7 cellular contexts compared by ENCODE assay signal in the genomic region with DNA sequence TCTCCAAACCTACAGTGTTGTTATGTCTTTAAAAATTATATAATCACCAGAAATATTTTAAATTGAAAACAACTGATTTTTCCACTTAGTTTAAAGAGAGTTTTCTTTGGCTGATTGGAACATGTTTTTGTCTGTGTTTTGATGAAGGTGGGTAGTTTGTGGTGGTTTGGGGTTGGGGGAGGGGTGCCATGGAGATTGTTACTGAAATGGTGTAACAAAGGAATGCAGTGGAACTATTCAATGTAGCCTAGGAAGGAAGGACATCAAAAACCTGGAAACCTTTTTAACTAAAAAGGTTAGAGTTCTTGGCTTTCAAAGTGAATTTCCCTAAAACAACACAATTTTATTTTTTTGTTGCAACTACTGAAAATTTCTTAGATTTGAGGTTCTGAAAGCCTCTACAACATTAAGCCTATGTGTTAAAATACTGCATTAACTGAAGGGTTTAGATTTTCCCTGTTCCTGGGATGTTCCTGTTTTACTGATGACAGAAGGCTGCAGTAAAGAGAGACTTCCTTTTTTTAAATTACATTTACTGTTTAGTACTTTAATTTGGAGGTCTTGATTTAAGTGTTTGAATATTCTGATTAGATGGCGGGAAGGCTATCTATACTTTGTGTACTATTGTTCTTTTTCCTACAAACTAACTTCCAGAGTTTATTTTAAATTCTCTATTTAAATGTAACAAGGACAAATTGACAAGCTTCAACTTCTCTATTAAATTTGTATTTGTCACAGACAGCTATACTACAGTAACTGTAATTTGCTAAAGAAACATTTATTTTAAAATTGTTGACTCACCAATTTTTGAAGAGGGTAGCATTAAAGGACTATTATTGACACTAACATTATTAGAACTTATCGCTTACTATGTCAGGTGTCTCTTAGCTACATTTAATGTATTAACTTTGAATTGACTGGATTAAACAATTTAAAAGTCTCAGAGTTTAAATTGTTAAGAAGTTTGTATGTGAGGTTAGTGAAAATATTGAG.
DNase-seq lines count a peak whose midpoint lies in the region; ATAC-seq and TF ChIP-seq lines count a peak whose summit lies in the region.

No MANE protein-coding gene starts in this region.

- no peak overlapping the region for H4K91ac ChIP-seq in neuronal stem cell (ENCODE audit: low read depth, low read length, poor library complexity)

- no peaks in the 10 kb centered on the region for H3F3A ChIP-seq in GM23338 (replicated peaks; ENCODE audit: low read depth)

- H3K9me2 ChIP-seq in GM23338 (ENCODE audit: insufficient read depth): no peaks in the 10 kb centered on the region

- no peaks in the 10 kb centered on the region for H3K79me1 ChIP-seq in neuronal stem cell (ENCODE audit: low read depth, low read length)

- H4K20me1 ChIP-seq in GM23338 (replicated peaks; ENCODE audit: insufficient read depth) (0 out of 2 replicates have a peak, but pooled peaks cover 2% of the 10 kb centered on the region), OCI-LY3 (ENCODE audit: insufficient read depth, low read length) (peaks cover 47% of the 10 kb centered on the region)

- TF ChIP-seq CTCF in GM23338 (conservative IDR thresholded peaks at IDR 0.05; ENCODE audit: low read depth in 2 of 2) (no peak), OCI-LY3 (IDR thresholded peaks at IDR 0.05; ENCODE audit: low read depth, low read length) (no peak), colonic mucosa (IDR thresholded peaks at IDR 0.05) (no peak)

- no peak overlapping the region for H2BK120ac ChIP-seq in neuronal stem cell (ENCODE audit: low read depth, low read length)

- H3K27ac ChIP-seq in GM23338 (ENCODE audit: low read depth): no peak overlapping the region
- peak overlapping the region; percentile 41; the same call in 1 of the 2 replicates for H3K27ac ChIP-seq in OCI-LY3 (ENCODE audit: low read length)
- H3K27ac ChIP-seq in colonic mucosa: peak overlapping the region; percentile 13
- H3K27ac ChIP-seq in neuronal stem cell (replicated peaks; ENCODE audit: low read length): no peak overlapping the region

- peak overlapping the region; percentile 15 for H3K4me3 ChIP-seq in GM23338
- H3K4me3 ChIP-seq in OCI-LY3 (ENCODE audit: low read length): peak overlapping the region; percentile 67
- peak overlapping the region; percentile 0 for H3K4me3 ChIP-seq in colonic mucosa
- H3K4me3 ChIP-seq in neuronal stem cell (ENCODE audit: low read length in 2 of 2): no peak overlapping the region

- H3K9me3 ChIP-seq in OCI-LY3 (ENCODE audit: insufficient read depth, low read length) (no peaks in the 10 kb centered on the region), colonic mucosa (no peaks in the 10 kb centered on the region), neuronal stem cell (replicated peaks in 1 of 2; ENCODE audit: control insufficient read depth in 2 of 2, insufficient read depth in 1 of 2, low read depth in 1 of 2, low read length in 2 of 2) (no peaks in the 10 kb centered on the region)

- H2AK5ac ChIP-seq in neuronal stem cell (ENCODE audit: low read depth, low read length): no peak overlapping the region

- H3K4ac ChIP-seq in neuronal stem cell (ENCODE audit: low read length): no peak overlapping the region

- no peak overlapping the region for H2BK12ac ChIP-seq in neuronal stem cell (ENCODE audit: low read length)

- ATAC-seq in GM23338: peak; percentile 69
- ATAC-seq in HG03521 (IDR thresholded peaks at IDR 0.05; ENCODE audit: unreplicated experiment): no peak
- ATAC-seq in GM18502 (IDR thresholded peaks at IDR 0.05; ENCODE audit: poor library complexity, unreplicated experiment): no peak

- H3K9ac ChIP-seq in OCI-LY3 (ENCODE audit: low read length) (no peak overlapping the region), colonic mucosa (ENCODE audit: low read depth in 2 of 2, low read length in 2 of 2) (no peak overlapping the region), neuronal stem cell (ENCODE audit: low read depth, low read length, poor library complexity) (no peak overlapping the region)

- WGBS in neuronal stem cell (ENCODE audit: extremely low coverage in 2 of 2, insufficient read length in 2 of 2, insufficient replicate concordance in 1 of 2), 2 donors: no CpG with 5 or more reads among the region's 2 CpGs

- peaks cover 7% of the 10 kb centered on the region for H3K27me3 Mint-ChIP-seq in GM23338 (ENCODE audit: insufficient read depth, low read depth, poor library complexity)

- H3K36me3 ChIP-seq in GM23338 (ENCODE audit: insufficient read depth) (no peaks in the 10 kb centered on the region), OCI-LY3 (replicated peaks; ENCODE audit: low read depth, low read length) (no peaks in the 10 kb centered on the region), colonic mucosa (no peaks in the 10 kb centered on the region), neuronal stem cell (replicated peaks in 1 of 2; ENCODE audit: control insufficient read depth in 2 of 2, insufficient read depth in 2 of 2, low read length in 2 of 2) (no peaks in the 10 kb centered on the region)

- H2AFZ ChIP-seq in GM23338 (no peak overlapping the region), OCI-LY3 (ENCODE audit: low read depth, low read length) (no peak overlapping the region), neuronal stem cell (ENCODE audit: low read length) (peak overlapping the region; percentile 50)

- peak overlapping the region; percentile 75 for H3K4me3 Mint-ChIP-seq in GM23338

- H3K9me3 Mint-ChIP-seq in GM23338: no peaks in the 10 kb centered on the region

- no peak overlapping the region for H2BK15ac ChIP-seq in neuronal stem cell (ENCODE audit: low read length)

- peak; percentile 63 for DNase-seq in GM23338 (ENCODE audit: low spot score)
- no peak for DNase-seq in colonic mucosa
- DNase-seq in neuronal stem cell (ENCODE audit: low spot score): no peak
- no peak for DNase-seq in AG08395 (ENCODE audit: low spot score)

- H3K23ac ChIP-seq in neuronal stem cell (ENCODE audit: low read depth, low read length, poor library complexity): no peak overlapping the region

- H3K36me3 Mint-ChIP-seq in GM23338 (ENCODE audit: low read depth): no peaks in the 10 kb centered on the region

- H3K4me1 Mint-ChIP-seq in GM23338: peaks cover 64% of the 10 kb centered on the region

- H3K27ac Mint-ChIP-seq in GM23338: peak overlapping the region; percentile 95

- intact Hi-C loops in colonic mucosa (cut with DNase I): no loop called here

- H4K8ac ChIP-seq in neuronal stem cell (ENCODE audit: low read depth, low read length): no peak overlapping the region

- H3K14ac ChIP-seq in neuronal stem cell (ENCODE audit: low read length): no peak overlapping the region

- H3K4me2 ChIP-seq in GM23338 (peak overlapping the region; percentile 59), OCI-LY3 (ENCODE audit: low read length) (peak overlapping the region; percentile 94), neuronal stem cell (ENCODE audit: insufficient read depth, low read length, poor library complexity, severe bottlenecking) (no peak overlapping the region)

- no peak overlapping the region for H3K18ac ChIP-seq in neuronal stem cell (ENCODE audit: low read length)

- no peaks in the 10 kb centered on the region for H3K27me3 ChIP-seq in GM23338 (ENCODE audit: insufficient read depth)
- no peaks in the 10 kb centered on the region for H3K27me3 ChIP-seq in OCI-LY3 (ENCODE audit: low read depth, low read length)
- no peaks in the 10 kb centered on the region for H3K27me3 ChIP-seq in colonic mucosa
- H3K27me3 ChIP-seq in neuronal stem cell (ENCODE audit: control insufficient read depth in 3 of 3, insufficient read depth in 3 of 3, low read depth in 1 of 3, low read length in 3 of 3): no peaks in the 10 kb centered on the region

- H3K4me1 ChIP-seq in GM23338 (ENCODE audit: insufficient read depth): peaks cover 36% of the 10 kb centered on the region
- peaks cover 20% of the 10 kb centered on the region for H3K4me1 ChIP-seq in OCI-LY3 (ENCODE audit: low read length)
- H3K4me1 ChIP-seq in colonic mucosa: no peaks in the 10 kb centered on the region
- peaks cover 8 to 29% of the 10 kb centered on the region in 2 donors for H3K4me1 ChIP-seq in neuronal stem cell (ENCODE audit: control insufficient read depth in 2 of 2, insufficient read depth in 1 of 2, low read depth in 1 of 2, low read length in 2 of 2)

- H3K79me2 ChIP-seq in GM23338 (replicated peaks; ENCODE audit: insufficient read depth): peaks cover 7% of the 10 kb centered on the region
- peaks cover 60% of the 10 kb centered on the region for H3K79me2 ChIP-seq in OCI-LY3 (ENCODE audit: low read length)

- no peak overlapping the region for H2BK5ac ChIP-seq in neuronal stem cell (ENCODE audit: low read length)

TF ChIP-seq in GM23338, 12 proteins besides CTCF, POLR2A, EP300 and RAD21 (continues in another document):
- no peak for TF ChIP-seq ZNF114 (CRISPR knock-in tag; IDR thresholded peaks at IDR 0.05)

Comparison
In these comparisons a context has a peak if more than half of its experiments do, and no peak if none do; other contexts are left out.
1. H3K27ac ChIP-seq: peak in OCI-LY3 (single experiment) and colonic mucosa (single experiment); none in GM23338 (single experiment) and neuronal stem cell (single experiment).
2. H3K4me3 ChIP-seq: peak in GM23338 (single experiment), OCI-LY3 (single experiment) and colonic mucosa (single experiment); none in neuronal stem cell (0 of 2).